ENCODE assay signal across 11 cellular contexts in the genomic region with DNA sequence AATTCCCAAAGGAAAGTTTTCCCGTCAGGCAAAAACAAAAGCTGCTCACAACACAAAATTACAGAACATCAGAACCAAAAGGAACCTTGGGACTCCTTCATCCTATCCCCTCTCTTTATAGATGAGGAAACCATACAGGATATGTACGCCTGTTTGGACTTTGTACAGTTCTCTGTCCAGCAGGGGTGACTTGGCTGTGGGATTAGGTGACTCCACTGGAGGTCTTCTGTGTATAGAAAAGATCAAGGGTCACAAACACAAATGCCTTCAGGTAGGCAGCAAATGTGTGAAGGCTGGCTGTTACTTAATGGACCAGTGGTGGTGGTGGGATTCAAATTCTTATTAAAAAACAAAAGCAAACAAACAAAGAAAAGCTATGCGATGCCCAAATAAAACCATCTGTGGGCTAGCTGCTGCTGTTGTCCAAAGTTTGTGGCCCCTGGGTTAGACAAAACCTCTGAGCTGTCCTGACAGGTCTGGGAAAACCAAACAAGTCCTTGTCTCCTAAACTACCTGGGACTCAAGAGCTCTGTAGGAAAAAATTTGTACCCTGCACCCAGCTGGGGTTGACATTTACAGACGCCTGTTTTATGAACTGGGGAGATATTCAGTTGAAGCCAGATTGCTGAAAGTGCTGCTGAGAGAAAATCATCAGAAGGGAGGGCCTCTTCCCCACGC.
DNase-seq lines count a peak whose midpoint lies in the region; ATAC-seq and TF ChIP-seq lines count a peak whose summit lies in the region.
"Had no signal": no experiment of that assay in that cellular context is flagged by ENCODE, and none has a peak within 500 bp of the region (broad histone marks: within the 10 kb centered on the region; RNA-seq: fewer than 3 reads in every experiment).

No MANE protein-coding gene starts in this region.

- no peak for TF ChIP-seq CTCF in OCI-LY3 (IDR thresholded peaks at IDR 0.05; ENCODE audit: low read depth, low read length)

- ATAC-seq in HG02884 (IDR thresholded peaks at IDR 0.05; ENCODE audit: unreplicated experiment) (no peak), GM21619 (IDR thresholded peaks at IDR 0.05; ENCODE audit: unreplicated experiment) (no peak)

- peaks cover 15% of the 10 kb centered on the region; the same call in 1 of the 2 replicates for H4K20me1 ChIP-seq in OCI-LY3 (ENCODE audit: insufficient read depth, low read length)

- H3K4me1 ChIP-seq in OCI-LY3 (ENCODE audit: low read length): peaks cover 43% of the 10 kb centered on the region
- peaks cover 10% of the 10 kb centered on the region for H3K4me1 ChIP-seq in endocrine pancreas (ENCODE audit: control insufficient read depth, insufficient read depth, low read length)
- H3K4me1 ChIP-seq in rectal smooth muscle tissue (ENCODE audit: control insufficient read depth, insufficient read depth, low read length): peaks cover 11% of the 10 kb centered on the region

- H3K9me3 ChIP-seq in OCI-LY3 (ENCODE audit: insufficient read depth, low read length): no peaks in the 10 kb centered on the region
- H3K9me3 ChIP-seq in endocrine pancreas (ENCODE audit: control insufficient read depth, low read length): no peaks in the 10 kb centered on the region
- H3K9me3 ChIP-seq: testis had no signal

- no peak overlapping the region for H2AFZ ChIP-seq in OCI-LY3 (ENCODE audit: low read depth, low read length)

- H3K27ac ChIP-seq in OCI-LY3 (ENCODE audit: low read length): no peak overlapping the region
- no peak overlapping the region for H3K27ac ChIP-seq in rectal smooth muscle tissue (ENCODE audit: low read depth, low read length)
- H3K27ac ChIP-seq: cardiac muscle cell had no signal

- H3K79me2 ChIP-seq in OCI-LY3 (ENCODE audit: low read length): peaks cover 20% of the 10 kb centered on the region

- peak overlapping the region; percentile 96 for H3K4me2 ChIP-seq in OCI-LY3 (ENCODE audit: low read length)

- H3K4me3 ChIP-seq in OCI-LY3 (ENCODE audit: low read length) (peak overlapping the region; percentile 89), endocrine pancreas (ENCODE audit: control insufficient read depth, insufficient read depth, low read length) (peak overlapping the region; percentile 30), rectal smooth muscle tissue (ENCODE audit: low read length) (peak overlapping the region; percentile 81)

- no peaks in the 10 kb centered on the region for H3K27me3 ChIP-seq in OCI-LY3 (ENCODE audit: low read depth, low read length)
- no peaks in the 10 kb centered on the region for H3K27me3 ChIP-seq in endocrine pancreas (ENCODE audit: control insufficient read depth, insufficient read depth, low read length)
- no peaks in the 10 kb centered on the region for H3K27me3 ChIP-seq in rectal smooth muscle tissue (ENCODE audit: control insufficient read depth, insufficient read depth, low read length)
- H3K27me3 ChIP-seq: cardiac muscle cell, testis had no signal

- H3K36me3 ChIP-seq in OCI-LY3 (replicated peaks; ENCODE audit: low read depth, low read length) (peaks cover 7% of the 10 kb centered on the region), endocrine pancreas (ENCODE audit: control insufficient read depth, insufficient read depth, low read length) (no peaks in the 10 kb centered on the region), rectal smooth muscle tissue (ENCODE audit: control insufficient read depth, insufficient read depth, low read length) (no peaks in the 10 kb centered on the region)
- H3K36me3 ChIP-seq: cardiac muscle cell had no signal

- DNase-seq in SKM-1 treated with dmso at 0.1 percent for 144 hours (lab: John Stamatoyannopoulos, UW; ENCODE audit: unreplicated experiment) (peak; percentile 17), SKM-1 (lab: John Stamatoyannopoulos, UW; ENCODE audit: unreplicated experiment) (no peak), dedifferentiated amniotic fluid mesenchymal stem cell (ENCODE audit: extremely low spot score) (no peak)
- DNase-seq: ACHN, testis had no signal

- H3K9ac ChIP-seq in OCI-LY3 (ENCODE audit: low read length) (no peak overlapping the region), endocrine pancreas (ENCODE audit: control insufficient read depth, insufficient read depth, low read length) (no peak overlapping the region), rectal smooth muscle tissue (ENCODE audit: low read length) (no peak overlapping the region)

Comparison
In these comparisons a context has a peak if more than half of its experiments do, and no peak if none do; other contexts are left out.
1. H3K4me3 ChIP-seq: peak in every context shown above with its lines; median percentile 89 in OCI-LY3; 81 in rectal smooth muscle tissue; 30 in endocrine pancreas.